Comparison of ENCODE assay signal across 8 cellular contexts in genomic region chr4:70704333-70705145, GRCh38.
DNase-seq lines count a peak whose midpoint lies in the region; ATAC-seq and TF ChIP-seq lines count a peak whose summit lies in the region.

No MANE protein-coding gene starts in this region.

- peak; percentile 35 for ATAC-seq in GM18870 (IDR thresholded peaks at IDR 0.05; ENCODE audit: unreplicated experiment)
- peak; percentile 61 for ATAC-seq in HG03097 (IDR thresholded peaks at IDR 0.05; ENCODE audit: low FRiP score, unreplicated experiment)

- peak overlapping the region; percentile 77 for H3K4me3 ChIP-seq in AG10803 (ENCODE audit: low read length)

- DNase-seq in AG10803 (ENCODE audit: low read depth) (peak; percentile 61), NCI-H226 (peak; percentile 22), cortex of kidney (lab: John Stamatoyannopoulos, UW) (peak; percentile 17), left kidney (ENCODE audit: low read depth, low spot score) (peak; percentile 97)
- peak; percentile 52 for DNase-seq in activated CD4-positive, alpha-beta T cell treated with anti-CD3 and anti-CD28 coated beads for 48 hours
- DNase-seq in stimulated activated CD4-positive, alpha-beta T cell treated with anti-CD3 and anti-CD28 coated beads, Interleukin-4, amount 100 ng/mL, for 1 hour = peak; percentile 51

- peak; percentile 30 for TF ChIP-seq CTCF in AG10803 (conservative IDR thresholded peaks at IDR 0.05; ENCODE audit: low read length)

Comparison
In these comparisons a context has a peak if more than half of its experiments do, and no peak if none do; other contexts are left out.
1. Peak in every context shown above with its lines: DNase-seq, ATAC-seq and H3K4me3 ChIP-seq.
2. DNase-seq: peak in every context shown above with its lines; median percentile 97 in left kidney; 61 in AG10803; 52 in activated CD4-positive, alpha-beta T cell treated with anti-CD3 and anti-CD28 coated beads for 48 hours; 51 in stimulated activated CD4-positive, alpha-beta T cell treated with anti-CD3 and anti-CD28 coated beads, Interleukin-4, amount 100 ng/mL, for 1 hour; 22 in NCI-H226; 17 in cortex of kidney.